In genomic region chr16:31519746-31520145, GRCh38 we compare ENCODE assay signal across 20 cellular contexts. TPM values are rescaled to one million over a fixed set of nuclear protein-coding genes. Genes with fewer than 3 reads are reported as not detected.
"Had no signal": no experiment of that assay in that cellular context is flagged by ENCODE, and none has a peak within 500 bp of the region (broad histone marks: within the 10 kb centered on the region; RNA-seq: fewer than 3 reads in every experiment).

No MANE protein-coding gene starts in this region.

- H3K27ac ChIP-seq: adrenal gland, cardiac muscle cell, gastroesophageal sphincter, heart right ventricle, pancreas, tibial artery, uterus, WERI-Rb-1 had no signal

- H3K4me3 ChIP-seq: adrenal gland, cardiac muscle cell, gastroesophageal sphincter, heart right ventricle, lung, pancreas, tibial artery, uterus had no signal

- DNase-seq: activated CD4-positive, alpha-beta T cell treated with anti-CD3 and anti-CD28 coated beads, Interleukin-2, amount 50 U/mL, for 48 hours; activated CD8-positive, alpha-beta memory T cell treated with anti-CD3 and anti-CD28 coated beads, Interleukin-2, amount 10 ng/mL, durations not matched to agents 7 days and 5 days; activated naive CD4-positive, alpha-beta T cell treated with anti-CD3 and anti-CD28 coated beads, Interleukin-2, amount 50 U/mL, for 16 hours; activated T-cell treated with anti-CD3 and anti-CD28 coated beads, Interleukin-2, amount 50 U/mL, for 1 hour; adrenal gland; heart right ventricle; naive B cell; pancreas; stimulated activated CD4-positive, alpha-beta T cell treated with anti-CD3 and anti-CD28 coated beads, Interleukin-15, amount 100 ng/mL, for 24 hours; stimulated activated CD4-positive, alpha-beta T cell treated with anti-CD3 and anti-CD28 coated beads, Interleukin-4, amount 100 ng/mL, for 1 hour; stimulated activated naive CD4-positive, alpha-beta T cell; tibial artery; uterus; WERI-Rb-1 had no signal

- H3K9me3 ChIP-seq: adrenal gland, gastroesophageal sphincter, heart right ventricle, pancreas, tibial artery, uterus had no signal

- H3K36me3 ChIP-seq: adrenal gland, cardiac muscle cell, gastroesophageal sphincter, heart right ventricle, pancreas, tibial artery, uterus, WERI-Rb-1 had no signal

- H3K4me1 ChIP-seq: adrenal gland, gastroesophageal sphincter, heart right ventricle, pancreas, tibial artery, uterus had no signal

- ATAC-seq: activated CD8-positive, alpha-beta memory T cell treated with anti-CD3 and anti-CD28 coated beads, Interleukin-2, amount 10 ng/mL, durations not matched to agents 7 days and 5 days; gastroesophageal sphincter; heart right ventricle; pancreas had no signal

- H3K27me3 ChIP-seq: adrenal gland, cardiac muscle cell, gastroesophageal sphincter, pancreas, uterus had no signal

RNA-seq across cellular contexts. Expression of gene AHSP, which starts 8.0 kb away (rescaled TPM):
- total RNA-seq: activated CD8-positive, alpha-beta memory T cell treated with anti-CD3 and anti-CD28 coated beads, Interleukin-2, amount 10 ng/mL, durations not matched to agents 7 days and 5 days; adrenal gland; cardiac muscle cell; dermis microvascular lymphatic vessel endothelial cell; gastroesophageal sphincter; heart right ventricle; mesothelial cell of epicardium; pancreas had no signal
- polyA plus RNA-seq: adrenal gland, cardiac muscle cell, heart right ventricle, pancreas had no signal

RNA-seq across cellular contexts. Expression of gene SLC5A2, which starts 36.8 kb away (rescaled TPM):
- total RNA-seq: activated CD8-positive, alpha-beta memory T cell treated with anti-CD3 and anti-CD28 coated beads, Interleukin-2, amount 10 ng/mL, durations not matched to agents 7 days and 5 days; dermis microvascular lymphatic vessel endothelial cell; gastroesophageal sphincter; heart right ventricle; subcutaneous adipose tissue had no signal
